ENCODE assay signal across 15 cellular contexts in genomic region chr3:100007313-100007712, GRCh38.
"Had no signal": no experiment of that assay in that cellular context is flagged by ENCODE, and none has a peak within 500 bp of the region (broad histone marks: within the 10 kb centered on the region; RNA-seq: fewer than 3 reads in every experiment).

No MANE protein-coding gene starts in this region.

- H3K9me3 Mint-ChIP-seq: activated CD4-positive, alpha-beta T cell treated with anti-CD3 and anti-CD28 coated beads, Interleukin-2, amount 10 ng/mL, durations not matched to agents 7 days and 5 days; activated naive CD8-positive, alpha-beta T cell treated with anti-CD3 and anti-CD28 coated beads, Interleukin-2, amount 50 U/mL, for 24 hours; activated T-helper 1 cell treated with anti-CD3 and anti-CD28 coated beads, Interleukin-12 subunit alpha, Interleukin-12 subunit beta, Interleukin-2, Interleukin-4 antibody, amounts not matched to agents 30 ng/mL and 10 ng/mL and 1 ng/mL, durations not matched to agents 14 hours and 24 hours and 36 hours; endodermal cell; naive thymus-derived CD8-positive, alpha-beta T cell had no signal

- ATAC-seq: activated naive CD8-positive, alpha-beta T cell treated with anti-CD3 and anti-CD28 coated beads, Interleukin-2, amount 50 U/mL, for 24 hours; naive thymus-derived CD8-positive, alpha-beta T cell; stimulated activated naive CD8-positive, alpha-beta T cell treated with anti-CD3 and anti-CD28 coated beads, Interleukin-15, Interleukin-2, amounts not matched to agents 100 U/mL and 50 U/mL, for 24 hours; upper lobe of right lung had no signal

- H3K27me3 ChIP-seq: dorsolateral prefrontal cortex, neutrophil, suprapubic skin, upper lobe of right lung had no signal

- H2AFZ ChIP-seq: parathyroid adenoma had no signal

- H3K79me2 ChIP-seq: parathyroid adenoma had no signal

- H3K9ac ChIP-seq: parathyroid adenoma had no signal

- H3K27ac ChIP-seq: neutrophil, suprapubic skin, upper lobe of right lung had no signal

- H3K27me3 Mint-ChIP-seq: activated CD4-positive, alpha-beta T cell treated with anti-CD3 and anti-CD28 coated beads, Interleukin-2, amount 10 ng/mL, durations not matched to agents 7 days and 5 days; activated naive CD8-positive, alpha-beta T cell treated with anti-CD3 and anti-CD28 coated beads, Interleukin-2, amount 50 U/mL, for 24 hours; naive thymus-derived CD8-positive, alpha-beta T cell had no signal

- H3K27ac Mint-ChIP-seq: activated CD4-positive, alpha-beta T cell treated with anti-CD3 and anti-CD28 coated beads, Interleukin-2, amount 10 ng/mL, durations not matched to agents 7 days and 5 days; activated naive CD8-positive, alpha-beta T cell treated with anti-CD3 and anti-CD28 coated beads, Interleukin-2, amount 50 U/mL, for 24 hours; activated T-helper 1 cell treated with anti-CD3 and anti-CD28 coated beads, Interleukin-12 subunit alpha, Interleukin-12 subunit beta, Interleukin-2, Interleukin-4 antibody, amounts not matched to agents 30 ng/mL and 10 ng/mL and 1 ng/mL, durations not matched to agents 14 hours and 24 hours and 36 hours; endodermal cell; naive thymus-derived CD8-positive, alpha-beta T cell had no signal

- H3K9me3 ChIP-seq: neutrophil, suprapubic skin, upper lobe of right lung had no signal

- H3K4me3 ChIP-seq: dorsolateral prefrontal cortex, suprapubic skin, upper lobe of right lung had no signal

- DNase-seq: activated CD4-positive, alpha-beta T cell treated with anti-CD3 and anti-CD28 coated beads, Interleukin-2, amount 10 ng/mL, durations not matched to agents 7 days and 5 days; activated naive CD8-positive, alpha-beta T cell treated with anti-CD3 and anti-CD28 coated beads, Interleukin-2, amount 50 U/mL, for 24 hours; aorta; dorsolateral prefrontal cortex; endodermal cell; hypothalamus; naive thymus-derived CD8-positive, alpha-beta T cell; retina; SIG-M5; stimulated activated naive CD8-positive, alpha-beta T cell treated with anti-CD3 and anti-CD28 coated beads, Interleukin-15, Interleukin-2, amounts not matched to agents 100 U/mL and 50 U/mL, for 24 hours; upper lobe of right lung had no signal

- H3K36me3 ChIP-seq: neutrophil, suprapubic skin, upper lobe of right lung had no signal

- H3K4me3 Mint-ChIP-seq: activated CD4-positive, alpha-beta T cell treated with anti-CD3 and anti-CD28 coated beads, Interleukin-2, amount 10 ng/mL, durations not matched to agents 7 days and 5 days; activated naive CD8-positive, alpha-beta T cell treated with anti-CD3 and anti-CD28 coated beads, Interleukin-2, amount 50 U/mL, for 24 hours; activated T-helper 1 cell treated with anti-CD3 and anti-CD28 coated beads, Interleukin-12 subunit alpha, Interleukin-12 subunit beta, Interleukin-2, Interleukin-4 antibody, amounts not matched to agents 30 ng/mL and 10 ng/mL and 1 ng/mL, durations not matched to agents 14 hours and 24 hours and 36 hours; endodermal cell; naive thymus-derived CD8-positive, alpha-beta T cell had no signal
